8 cellular contexts compared by ENCODE assay signal in the genomic region with DNA sequence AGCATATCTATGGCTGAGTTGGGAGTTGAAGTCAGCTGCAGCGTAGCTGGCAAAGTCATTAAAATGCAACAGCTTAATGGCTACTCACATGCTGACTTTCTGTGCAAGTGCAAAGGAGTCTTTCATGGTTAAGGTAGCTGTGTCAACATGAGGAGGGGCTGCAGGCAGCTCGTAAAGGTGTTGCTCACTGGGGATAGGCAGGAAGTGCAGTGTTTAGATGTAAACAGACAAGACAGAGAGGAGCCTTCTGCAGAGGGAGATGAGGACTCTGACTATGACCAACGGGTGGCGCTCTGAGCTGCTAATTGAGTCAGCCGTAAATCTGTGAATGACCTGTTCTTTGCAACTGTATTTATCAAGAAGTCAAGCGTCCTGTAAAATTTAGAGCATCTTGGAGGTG. TPM values are rescaled to one million over a fixed set of nuclear protein-coding genes. Genes with fewer than 3 reads are reported as not detected.
DNase-seq lines count a peak whose midpoint lies in the region; ATAC-seq, FAIRE-seq and TF ChIP-seq lines count a peak whose summit lies in the region.

No MANE protein-coding gene starts in this region.

- DNase-seq in Caco-2 (peak in 1 of 2 experiments; percentile 26), H7 (peak; percentile 46), OCI-M1 (lab: John Stamatoyannopoulos, UW) (peak; percentile 70), iPS-NIHi11 (ENCODE audit: low spot score) (peak; percentile 74), aorta (no peak), RCC 7860 (ENCODE audit: low spot score) (no peak)
- DNase-seq in activated effector memory CD4-positive, alpha-beta T cell treated with anti-CD3 and anti-CD28 coated beads, Interleukin-2, amount 50 U/mL, for 16 hours, result no peak

- H3K9me3 ChIP-seq in Caco-2, result peaks cover 7% of the 10 kb centered on the region; the same call in 1 of the 2 replicates
- H3K9me3 ChIP-seq in aorta (ENCODE audit: control insufficient read depth, low read length), result peaks cover 2% of the 10 kb centered on the region

- POLR2A ChIA-PET in Caco-2 (lab: Charles Lee), result no interaction called here

- H3K27me3 ChIP-seq in Caco-2 (replicated peaks; ENCODE audit: control insufficient read depth, insufficient read depth, low read length), result no peaks in the 10 kb centered on the region
- no peaks in the 10 kb centered on the region for H3K27me3 ChIP-seq in H7 (ENCODE audit: control insufficient read depth, insufficient read depth, low read length)
- no peaks in the 10 kb centered on the region for H3K27me3 ChIP-seq in aorta (ENCODE audit: control insufficient read depth in 1 of 2, insufficient read depth in 2 of 2, low read length in 1 of 2)

- no peaks in the 10 kb centered on the region for H3K9me3 Mint-ChIP-seq in Caco-2 (ENCODE audit: unreplicated experiment)

- H3K4me1 Mint-ChIP-seq in Caco-2 (ENCODE audit: low read depth, unreplicated experiment), result peaks cover 18% of the 10 kb centered on the region

- no peak overlapping the region for H3K27ac ChIP-seq in aorta (ENCODE audit: low read depth in 1 of 2, low read length in 2 of 2)

- peak; percentile 15 to 22 for TF ChIP-seq CTCF in Caco-2 (IDR thresholded peaks at IDR 0.05; ENCODE audit: insufficient read depth in 1 of 2, low read depth in 1 of 2, low read length in 1 of 2, severe bottlenecking in 1 of 2, unreplicated experiment in 1 of 2)

- ATAC-seq in GM19467 (IDR thresholded peaks at IDR 0.05; ENCODE audit: unreplicated experiment) (no peak), aorta (ENCODE audit: low FRiP score) (no peak)

- H3K4me1 ChIP-seq in Caco-2, result peaks cover 21% of the 10 kb centered on the region
- H3K4me1 ChIP-seq in aorta (ENCODE audit: control insufficient read depth in 1 of 2, insufficient read depth in 2 of 2, low read length in 2 of 2), result peaks cover 5 to 11% of the 10 kb centered on the region in 2 donors

- 61 to 66% methylated on average over 6 of the region's 6 CpGs for WGBS in aorta, 2 donors

- H3K4me3 ChIP-seq in Caco-2 (ENCODE audit: low read depth, low read length) (no peak overlapping the region), H7 (ENCODE audit: insufficient read depth, low read depth, low read length) (no peak overlapping the region), aorta (ENCODE audit: low read length in 2 of 2) (no peak overlapping the region)

- H3K4me3 Mint-ChIP-seq in Caco-2 (ENCODE audit: unreplicated experiment), result no peak overlapping the region

- peaks cover 4% of the 10 kb centered on the region for H3K36me3 Mint-ChIP-seq in Caco-2 (ENCODE audit: insufficient read depth, unreplicated experiment)

- H3K27ac Mint-ChIP-seq in Caco-2 (ENCODE audit: unreplicated experiment), result no peak overlapping the region

- no peaks in the 10 kb centered on the region for H3K27me3 Mint-ChIP-seq in Caco-2 (ENCODE audit: insufficient read depth, unreplicated experiment)

- H3K36me3 ChIP-seq in Caco-2 (ENCODE audit: control insufficient read depth, insufficient read depth, low read length) (no peaks in the 10 kb centered on the region), H7 (replicated peaks; ENCODE audit: control insufficient read depth, insufficient read depth, low read length) (no peaks in the 10 kb centered on the region), aorta (ENCODE audit: control insufficient read depth in 1 of 2, insufficient read depth in 2 of 2, low read length in 1 of 2) (no peaks in the 10 kb centered on the region)

- CTCF ChIA-PET in Caco-2 (lab: Charles Lee), result interaction anchor here (2.3 kb wide), 1 partner anchor 293 kb away, joined by 10 read pairs; no protein-coding TSS in a partner anchor

- FAIRE-seq in RCC 7860 (lab: Jason Lieb, UNC), result no peak

- intact Hi-C loops in Caco-2 (cut with micrococcal nuclease; ENCODE audit: unreplicated experiment) (loop anchor here (1.0 to 5.0 kb wide), 4 partner anchors 108 to 302 kb away; no protein-coding TSS in a partner anchor), aorta (cut with DNase I) (no loop called here)

- no TSS peak for BruUV-seq in Caco-2 (replicated peaks; lab: Mats Ljungman, UMichigan)

RNA-seq across cellular contexts. Expression of gene CAVIN2, which starts 22.3 kb away (rescaled TPM):
- total RNA-seq in Caco-2 (2022) (not detected in 2 replicates), aorta (10 to 100 TPM; 23.2 to 37.8 TPM)
- total RNA-seq in H7 (2014; rRNA removed; shearing (Covaris generic)), result 0.03 TPM in 1 of 2 replicates, not detected in the other
- 1 to 10 TPM; 3.0 to 5.9 TPM for polyA plus RNA-seq in aorta

Comparison
In these comparisons a context has a peak if more than half of its experiments do, and no peak if none do; other contexts are left out.
1. DNase-seq: peak in H7 (single experiment), OCI-M1 (single experiment) and iPS-NIHi11 (single experiment); none in activated effector memory CD4-positive, alpha-beta T cell treated with anti-CD3 and anti-CD28 coated beads, Interleukin-2, amount 50 U/mL, for 16 hours (single experiment), aorta (0 of 2) and RCC 7860 (single experiment).
2. RNA of gene CAVIN2, which starts 22.3 kb away (total RNA-seq): 23.2 to 37.8 TPM in aorta; 0.03 TPM in H7 and not detected in Caco-2; every median in the first group is over 10 times any median in the second.